In the genomic region with DNA sequence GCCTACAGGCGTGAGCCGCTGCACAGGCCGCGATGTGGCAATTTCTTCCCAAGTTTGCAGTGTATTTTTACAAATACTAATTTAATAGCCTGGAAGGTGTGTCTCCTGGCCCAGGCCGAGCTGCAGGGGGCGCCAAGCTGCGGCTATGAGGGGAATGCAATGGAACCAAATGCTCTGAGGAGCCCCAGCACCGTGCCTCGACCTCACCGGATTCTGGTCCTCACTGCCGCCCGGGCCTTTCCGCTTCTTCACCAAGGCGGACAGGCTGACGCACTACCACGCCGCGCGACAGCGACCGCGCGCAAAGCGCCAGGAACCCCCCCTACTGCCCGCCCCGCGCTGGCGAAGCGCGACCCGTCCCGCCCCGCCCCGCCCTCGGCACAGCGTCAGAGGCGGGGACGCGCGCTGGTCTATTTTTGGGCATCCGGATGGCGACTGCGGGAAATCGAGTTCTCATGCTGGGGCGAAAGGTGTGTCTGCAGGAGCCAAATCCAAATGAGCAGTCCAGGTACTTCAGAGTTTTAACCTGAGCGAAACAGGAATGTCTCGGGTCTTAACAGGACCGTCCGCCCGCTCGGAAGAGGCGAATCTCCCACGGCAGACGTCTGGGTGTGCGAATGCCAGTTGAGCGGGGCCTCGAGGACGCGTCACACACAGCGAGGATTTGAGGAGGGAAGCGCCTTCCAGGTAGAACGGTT, we compare ENCODE assay signal across 8 cellular contexts. TPM values are rescaled to one million over a fixed set of nuclear protein-coding genes. Genes with fewer than 3 reads are reported as not detected.
DNase-seq lines count a peak whose midpoint lies in the region; ATAC-seq and TF ChIP-seq lines count a peak whose summit lies in the region.

No MANE protein-coding gene starts in this region.

- peaks cover 3% of the 10 kb centered on the region for H3K27me3 Mint-ChIP-seq in type B pancreatic cell

- peaks cover 10% of the 10 kb centered on the region for H3K9me3 Mint-ChIP-seq in type B pancreatic cell

- peak overlapping the region; percentile 86 for H3K27ac Mint-ChIP-seq in type B pancreatic cell

- ATAC-seq in GM19372 (IDR thresholded peaks at IDR 0.05; ENCODE audit: low read depth, unreplicated experiment), result peak; percentile 77
- no peak for ATAC-seq in GM19023 (IDR thresholded peaks at IDR 0.05; ENCODE audit: unreplicated experiment)

- TF ChIP-seq CTCF in type B pancreatic cell (conservative IDR thresholded peaks at IDR 0.05), result peak; percentile 71

- DNase-seq in T1000 (lab: John Stamatoyannopoulos, UW), result peak; percentile 53
- peak; percentile 89 for DNase-seq in astrocyte of the hippocampus (ENCODE audit: low read depth, low spot score)
- peak; percentile 59 to 72 for DNase-seq in hippocampal formation (lab: John Stamatoyannopoulos, UW)
- DNase-seq in pulmonary artery endothelial cell (ENCODE audit: low read depth, low spot score), result peak; percentile 8
- peak; percentile 74 for DNase-seq in type B pancreatic cell (ENCODE audit: extremely low spot score, unreplicated experiment)
- no peak for DNase-seq in kidney glomerular epithelial cell (lab: John Stamatoyannopoulos, UW)

- H3K36me3 Mint-ChIP-seq in type B pancreatic cell, result no peaks in the 10 kb centered on the region

- peak overlapping the region; percentile 89 for H3K4me3 Mint-ChIP-seq in type B pancreatic cell

- no peaks in the 10 kb centered on the region for H3K4me1 Mint-ChIP-seq in type B pancreatic cell (ENCODE audit: unreplicated experiment)

RNA-seq across cellular contexts. Expression of gene PRXL2C, which starts 31.7 kb away (rescaled TPM):
- total RNA-seq in pulmonary artery endothelial cell, result 22.9 and 25.1 TPM in 2 replicates
- total RNA-seq in type B pancreatic cell (ENCODE audit: low replicate concordance), result 5.6 and 7.5 TPM in 2 replicates
